ENCODE assay signal across 9 cellular contexts in the genomic region with DNA sequence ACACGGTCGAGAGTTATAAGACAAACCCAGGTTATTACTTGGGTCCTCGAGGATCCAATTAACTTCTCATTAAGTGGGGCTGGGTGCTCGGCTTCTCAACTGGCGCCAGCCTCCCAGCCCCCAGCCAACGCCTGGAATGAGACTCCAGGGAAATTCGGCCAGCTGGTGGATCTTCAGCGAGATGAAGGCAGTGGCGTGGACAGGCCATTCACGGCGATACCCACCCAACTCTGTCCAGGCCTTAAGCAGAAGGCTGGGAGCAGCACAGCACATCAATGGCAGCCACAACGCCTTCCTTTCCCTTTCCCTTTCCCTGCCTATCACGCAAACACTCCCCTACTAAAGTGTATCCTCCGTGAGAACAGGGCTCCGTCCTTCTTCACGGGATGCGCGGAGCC. TPM values are rescaled to one million over a fixed set of nuclear protein-coding genes. Genes with fewer than 3 reads are reported as not detected.
DNase-seq lines count a peak whose midpoint lies in the region; ATAC-seq and TF ChIP-seq lines count a peak whose summit lies in the region.
"Had no signal": no experiment of that assay in that cellular context is flagged by ENCODE, and none has a peak within 500 bp of the region (broad histone marks: within the 10 kb centered on the region; RNA-seq: fewer than 3 reads in every experiment).

No MANE protein-coding gene starts in this region.

- no TSS peak for BruUV-seq in PC-9 (replicated peaks; lab: Mats Ljungman, UMichigan)

- H3K27me3 ChIP-seq in duodenal mucosa (ENCODE audit: control insufficient read depth in 1 of 2, insufficient read depth in 2 of 2, low read length in 2 of 2), result peaks cover 3 to 17% of the 10 kb centered on the region in 2 donors
- no peaks in the 10 kb centered on the region for H3K27me3 ChIP-seq in muscle layer of colon (ENCODE audit: control insufficient read depth in 1 of 2, insufficient read depth in 2 of 2, low read length in 2 of 2)
- no peaks in the 10 kb centered on the region for H3K27me3 ChIP-seq in vagina
- peaks cover 17% of the 10 kb centered on the region for H3K27me3 ChIP-seq in PC-9 (ENCODE audit: insufficient read depth, low read depth)

- POLR2A ChIA-PET in PC-9 (lab: Charles Lee; ENCODE audit: unreplicated experiment), result no interaction called here

- no peak for TF ChIP-seq CTCF in vagina (IDR thresholded peaks at IDR 0.05)
- TF ChIP-seq CTCF in PC-9 (conservative IDR thresholded peaks at IDR 0.05), result no peak

- no peak for TF ChIP-seq POLR2A in vagina (IDR thresholded peaks at IDR 0.05)

- H3K9ac ChIP-seq in duodenal mucosa (ENCODE audit: low read depth in 1 of 2, low read length in 2 of 2) (peak overlapping the region; percentile 28 to 50), muscle layer of colon (ENCODE audit: low read length) (peak overlapping the region; percentile 79)

- no peaks in the 10 kb centered on the region for H3K79me2 ChIP-seq in PC-9 (ENCODE audit: low read depth)

- ATAC-seq in Right ventricle myocardium inferior (peak; percentile 43), left ventricle myocardium superior (no peak), GM18873 (IDR thresholded peaks at IDR 0.05; ENCODE audit: low FRiP score, unreplicated experiment) (no peak)

- CTCF ChIA-PET in PC-9 (lab: Charles Lee), result no interaction called here

- H2AFZ ChIP-seq in PC-9, result no peak overlapping the region

- H4K20me1 ChIP-seq in PC-9 (ENCODE audit: insufficient read depth), result no peaks in the 10 kb centered on the region

- no peak for DNase-seq in Right ventricle myocardium inferior (ENCODE audit: missing footprints)
- DNase-seq in left ventricle myocardium superior, result no peak
- DNase-seq in vagina (ENCODE audit: extremely low spot score in 2 of 2), result no peak
- DNase-seq in KBM-7, result no peak
- DNase-seq in PC-9, result no peak

- H3K9me2 ChIP-seq in PC-9 (ENCODE audit: insufficient read depth), result no peaks in the 10 kb centered on the region

- H3K9me3 ChIP-seq in duodenal mucosa (ENCODE audit: control insufficient read depth in 1 of 2, low read length in 2 of 2) (no peaks in the 10 kb centered on the region), muscle layer of colon (ENCODE audit: low read length) (no peaks in the 10 kb centered on the region), vagina (no peaks in the 10 kb centered on the region), PC-9 (ENCODE audit: insufficient read depth, low read depth) (no peaks in the 10 kb centered on the region)

- intact Hi-C loops in Right ventricle myocardium inferior (cut with DNase I), result no loop called here
- intact Hi-C loops in left ventricle myocardium superior (cut with micrococcal nuclease), result no loop called here
- intact Hi-C loops in vagina (cut with DNase I), result no loop called here
- intact Hi-C loops in PC-9 (cut with micrococcal nuclease; ENCODE audit: unreplicated experiment), result no loop called here

- H3F3A ChIP-seq in PC-9 (ENCODE audit: insufficient read depth, low read depth), result no peaks in the 10 kb centered on the region

- H3K27ac ChIP-seq in duodenal mucosa (ENCODE audit: low read depth, low read length) (no peak overlapping the region), muscle layer of colon (ENCODE audit: low read depth, low read length) (peak overlapping the region; percentile 80), vagina (peak overlapping the region; percentile 90), PC-9 (no peak overlapping the region)

- in situ Hi-C loops in KBM-7 (cut with MboI; ENCODE audit: low pct_unique_long_range_greater_than_20kb, low sequenced_read_pairs), result no loop called here

- H3K4me3 ChIP-seq in duodenal mucosa (ENCODE audit: low read depth in 1 of 2, low read length in 2 of 2), result peak overlapping the region; percentile 70 to 71
- peak overlapping the region; percentile 62 to 80 for H3K4me3 ChIP-seq in muscle layer of colon (ENCODE audit: low read depth in 1 of 2, low read length in 2 of 2)
- H3K4me3 ChIP-seq in vagina, result peak overlapping the region; percentile 55 to 58
- H3K4me3 ChIP-seq in PC-9, result no peak overlapping the region

- H3K4me2 ChIP-seq in PC-9, result no peak overlapping the region

- H3K36me3 ChIP-seq in duodenal mucosa (ENCODE audit: control insufficient read depth in 1 of 2, insufficient read depth in 2 of 2, low read length in 2 of 2) (no peaks in the 10 kb centered on the region), muscle layer of colon (ENCODE audit: insufficient read depth, low read length) (no peaks in the 10 kb centered on the region), vagina (no peaks in the 10 kb centered on the region), PC-9 (ENCODE audit: low read depth) (no peaks in the 10 kb centered on the region)

- H3K4me1 ChIP-seq in duodenal mucosa (ENCODE audit: control insufficient read depth in 1 of 2, insufficient read depth in 2 of 2, low read length in 2 of 2) (peaks cover 9% of the 10 kb centered on the region in 2 donors), muscle layer of colon (ENCODE audit: insufficient read depth, low read length) (peaks cover 58% of the 10 kb centered on the region), vagina (peaks cover 6% of the 10 kb centered on the region), PC-9 (replicated peaks; ENCODE audit: insufficient read depth) (no peaks in the 10 kb centered on the region)

RNA-seq across cellular contexts. Expression of a gene that starts 0.9 kb away (rescaled TPM):
- total RNA-seq in Right ventricle myocardium inferior, result 1.1 TPM
- 1.6 TPM for total RNA-seq in left ventricle myocardium superior
- 6.6 TPM for total RNA-seq in vagina
- not detected in 2 replicates for total RNA-seq in PC-9 (2021)
- total RNA-seq: Daoy had no signal

RNA-seq across cellular contexts. Expression of a gene that starts 58.1 kb away (rescaled TPM):
- total RNA-seq in Right ventricle myocardium inferior (29.7 TPM), left ventricle myocardium superior (31.5 TPM), vagina (not detected), PC-9 (2021) (2.0 and 3.6 TPM in 2 replicates)

Comparison
In these comparisons a context has a peak if more than half of its experiments do, and no peak if none do; other contexts are left out.
1. H3K27ac ChIP-seq: peak in muscle layer of colon (single experiment) and vagina (single experiment); none in duodenal mucosa (single experiment) and PC-9 (single experiment).